Comparison of ENCODE assay signal across 15 cellular contexts in genomic region chr18:11808001-11808855, GRCh38. TPM values are rescaled to one million over a fixed set of nuclear protein-coding genes. Genes with fewer than 3 reads are reported as not detected.
A peak's percentile ranks its signal among the peaks of the same experiment; 100 is the strongest.
DNase-seq lines count a peak whose midpoint lies in the region; ATAC-seq and TF ChIP-seq lines count a peak whose summit lies in the region.
"Had no signal": no experiment of that assay in that cellular context is flagged by ENCODE, and none has a peak within 500 bp of the region (broad histone marks: within the 10 kb centered on the region; RNA-seq: fewer than 3 reads in every experiment).

No MANE protein-coding gene starts in this region.

- no peak overlapping the region for H3K4me2 ChIP-seq in GM23248 (ENCODE audit: unreplicated experiment)

- no peaks in the 10 kb centered on the region for H3F3A ChIP-seq in GM23248 (ENCODE audit: insufficient read depth)

- no peaks in the 10 kb centered on the region for H3K9me2 ChIP-seq in GM23248 (ENCODE audit: insufficient read depth)

- no peaks in the 10 kb centered on the region for H3K36me3 Mint-ChIP-seq in activated naive CD4-positive, alpha-beta T cell treated with anti-CD3 and anti-CD28 coated beads, Interleukin-2, amount 50 U/mL, for 72 hours

- no peaks in the 10 kb centered on the region for H3K9me3 Mint-ChIP-seq in activated naive CD4-positive, alpha-beta T cell treated with anti-CD3 and anti-CD28 coated beads, Interleukin-2, amount 50 U/mL, for 72 hours
- H3K9me3 Mint-ChIP-seq: activated B cell treated with CpG ODN at 0.5 μM for 24 hours; central memory CD8-positive, alpha-beta T cell had no signal

- no peaks in the 10 kb centered on the region for H4K20me1 ChIP-seq in GM23248 (ENCODE audit: insufficient read depth)

- H3K27ac ChIP-seq in GM23248 (no peak overlapping the region), right atrium auricular region (no peak overlapping the region)
- H3K27ac ChIP-seq: thyroid gland had no signal

- H3K79me2 ChIP-seq in GM23248 (ENCODE audit: insufficient read depth), result no peaks in the 10 kb centered on the region

- no peak for ATAC-seq in activated naive CD4-positive, alpha-beta T cell treated with anti-CD3 and anti-CD28 coated beads, Interleukin-2, amount 50 U/mL, for 72 hours

- H3K4me1 ChIP-seq in GM23248 (ENCODE audit: insufficient read depth), result no peaks in the 10 kb centered on the region
- no peaks in the 10 kb centered on the region for H3K4me1 ChIP-seq in right atrium auricular region
- H3K4me1 ChIP-seq: thyroid gland had no signal

- H3K9ac ChIP-seq in GM23248, result no peak overlapping the region

- no peak overlapping the region for H2AFZ ChIP-seq in GM23248

- in situ Hi-C loops in GM23248 (cut with MboI), result no loop called here

- H3K9me3 ChIP-seq in GM23248 (ENCODE audit: low read depth), result no peaks in the 10 kb centered on the region
- no peaks in the 10 kb centered on the region for H3K9me3 ChIP-seq in right atrium auricular region
- H3K9me3 ChIP-seq: thyroid gland had no signal

- no peaks in the 10 kb centered on the region for H3K36me3 ChIP-seq in GM23248 (ENCODE audit: low read depth)
- H3K36me3 ChIP-seq in right atrium auricular region, result no peaks in the 10 kb centered on the region
- H3K36me3 ChIP-seq: thyroid gland had no signal

- WGBS in GM23248 (ENCODE audit: low coverage in 1 of 2, low lambda C conversion rate in 2 of 2, missing lambda C conversion rate in 2 of 2), 2 experiments, result 44 to 46% methylated on average over 11 of the region's 11 CpGs

- TF ChIP-seq CTCF in fibroblast of villous mesenchyme (IDR thresholded peaks at IDR 0.05; ENCODE audit: insufficient read depth, low read depth, low read length) (no peak), right atrium auricular region (IDR thresholded peaks at IDR 0.05) (no peak)

- no peaks in the 10 kb centered on the region for H3K27me3 ChIP-seq in GM23248 (replicated peaks; ENCODE audit: insufficient read depth)
- H3K27me3 ChIP-seq in right atrium auricular region, result no peaks in the 10 kb centered on the region
- H3K27me3 ChIP-seq: thyroid gland had no signal

- H3K4me3 ChIP-seq in GM23248 (no peak overlapping the region), fibroblast of villous mesenchyme (ENCODE audit: low read depth, low read length) (no peak overlapping the region), right atrium auricular region (no peak overlapping the region)
- H3K4me3 ChIP-seq: thyroid gland had no signal

- no peak overlapping the region for H3K27ac Mint-ChIP-seq in activated naive CD4-positive, alpha-beta T cell treated with anti-CD3 and anti-CD28 coated beads, Interleukin-2, amount 50 U/mL, for 72 hours
- H3K27ac Mint-ChIP-seq: activated B cell treated with CpG ODN at 0.5 μM for 24 hours had no signal

- peak; percentile 13 for DNase-seq in GM23248
- DNase-seq in RKO (ENCODE audit: low spot score), result peak; percentile 43
- DNase-seq in fibroblast of villous mesenchyme (ENCODE audit: low read depth), result peak; percentile 43
- peak; percentile 81 for DNase-seq in renal cortical epithelial cell (ENCODE audit: low read depth)
- DNase-seq in NAMALWA (ENCODE audit: low spot score), result no peak
- DNase-seq in right atrium auricular region (ENCODE audit: low spot score), result no peak
- DNase-seq in KG1 (lab: John Stamatoyannopoulos, UW), result no peak
- DNase-seq in activated naive CD4-positive, alpha-beta T cell treated with anti-CD3 and anti-CD28 coated beads, Interleukin-2, amount 50 U/mL, for 72 hours (ENCODE audit: low spot score in 2 of 2), result no peak
- DNase-seq: activated B cell treated with CpG ODN at 0.5 μM for 24 hours, foreskin melanocyte, midbrain, NCI-H345, Right ventricle myocardium superior, thyroid gland had no signal

RNA-seq across cellular contexts. Expression of gene CHMP1B, which starts 43.0 kb away (rescaled TPM):
- total RNA-seq in GM23248 (2014; rRNA removed; shearing (Covaris generic)), result 47.4 and 47.8 TPM in 2 replicates
- polyA plus RNA-seq in GM23248 (2016; fragmentation: Nextera tagmentation; extraction: Ambion mirVana), result 47.1 and 49.2 TPM in 2 replicates
- total RNA-seq in fibroblast of villous mesenchyme (38.7 and 40.6 TPM in 2 replicates), renal cortical epithelial cell (106 and 118 TPM in 2 replicates), right atrium auricular region (10 to 100 TPM; 30.5 to 38.2 TPM)
- total RNA-seq in activated naive CD4-positive, alpha-beta T cell treated with anti-CD3 and anti-CD28 coated beads, Interleukin-2, amount 50 U/mL, for 72 hours, result 10 to 100 TPM; 23.5 to 26.4 TPM

Comparison
In these comparisons a context has a peak if more than half of its experiments do, and no peak if none do; other contexts are left out.
1. DNase-seq: peak in GM23248 (single experiment), RKO (single experiment), fibroblast of villous mesenchyme (single experiment) and renal cortical epithelial cell (single experiment); none in NAMALWA (single experiment), right atrium auricular region (single experiment), KG1 (single experiment) and activated naive CD4-positive, alpha-beta T cell treated with anti-CD3 and anti-CD28 coated beads, Interleukin-2, amount 50 U/mL, for 72 hours (0 of 2).